Comparison of ENCODE assay signal across 19 cellular contexts in genomic region chr21:44969066-44969649, GRCh38. TPM values are rescaled to one million over a fixed set of nuclear protein-coding genes. Genes with fewer than 3 reads are reported as not detected.
A peak's percentile ranks its signal among the peaks of the same experiment; 100 is the strongest.
DNase-seq lines count a peak whose midpoint lies in the region; ATAC-seq and TF ChIP-seq lines count a peak whose summit lies in the region.
"Had no signal": no experiment of that assay in that cellular context is flagged by ENCODE, and none has a peak within 500 bp of the region (broad histone marks: within the 10 kb centered on the region; RNA-seq: fewer than 3 reads in every experiment).

No MANE protein-coding gene starts in this region.

- no peaks in the 10 kb centered on the region for H3K9me3 ChIP-seq in SK-N-SH
- no peaks in the 10 kb centered on the region for H3K9me3 ChIP-seq in SK-N-MC (ENCODE audit: low read depth, low read length)
- H3K9me3 ChIP-seq in skeletal muscle tissue (ENCODE audit: control insufficient read depth in 3 of 3, low read length in 3 of 3) = no peaks in the 10 kb centered on the region

- H3K27me3 Mint-ChIP-seq in immature natural killer cell (ENCODE audit: low read depth in 3 of 3) = peaks cover 1 to 6% (median 6%) of the 10 kb centered on the region in 3 donors
- H3K27me3 Mint-ChIP-seq: CD8-positive, alpha-beta memory T cell; memory B cell had no signal

- no peak for DNase-seq in SK-N-SH
- no peak for DNase-seq in SK-N-MC (ENCODE audit: low read depth, low spot score)
- no peak for DNase-seq in immature natural killer cell
- no peak for DNase-seq in NCI-H187 (lab: John Stamatoyannopoulos, UW)
- DNase-seq in medulla oblongata (ENCODE audit: extremely low spot score) = no peak
- DNase-seq in SW 1271 (lab: John Stamatoyannopoulos, UW) = no peak
- DNase-seq: aorta, KG1, NCI-H146, NCI-H526 treated with DMSO at 0.1 percent for 48 hours, posterior cingulate gyrus had no signal

- 92% methylated on average over 15 of the region's 18 CpGs for WGBS in SK-N-SH (ENCODE audit: low lambda C conversion rate)

- H3K36me3 Mint-ChIP-seq in immature natural killer cell = peaks cover 4 to 13% (median 8%) of the 10 kb centered on the region in 3 donors

- no peak for TF ChIP-seq EP300 in SK-N-SH (IDR thresholded peaks at IDR 0.05; ENCODE audit: borderline replicate concordance in 1 of 2, low read depth in 1 of 2, low read length in 1 of 2)

- H3K4me3 ChIP-seq in SK-N-SH (ENCODE audit: low read depth in 2 of 2, low read length in 1 of 2) (no peak overlapping the region), SK-N-MC (no peak overlapping the region), skeletal muscle tissue (ENCODE audit: low read length in 3 of 3) (no peak overlapping the region)

- H3K4me1 ChIP-seq in SK-N-SH (ENCODE audit: control insufficient read depth in 1 of 2, insufficient read depth in 2 of 2, low read depth in 1 of 2, low read length in 1 of 2) = peaks cover 19 to 20% of the 10 kb centered on the region in 2 experiments; a peak in 3 of 4 replicates
- peaks cover 18 to 37% (median 32%) of the 10 kb centered on the region in 3 donors for H3K4me1 ChIP-seq in skeletal muscle tissue (ENCODE audit: control insufficient read depth in 3 of 3, insufficient read depth in 3 of 3, low read length in 3 of 3)

- peak overlapping the region; percentile 81 to 86 (median 83) for H3K4me3 Mint-ChIP-seq in immature natural killer cell
- H3K4me3 Mint-ChIP-seq: activated T-helper 1 cell treated with anti-CD3 and anti-CD28 coated beads, Interleukin-12 subunit alpha, Interleukin-12 subunit beta, Interleukin-2, Interleukin-4 antibody, amounts not matched to agents 30 ng/mL and 10 ng/mL and 1 ng/mL, durations not matched to agents 14 hours and 24 hours and 36 hours; memory B cell; T-helper 1 cell treated with Interleukin-12 subunit alpha and Interleukin-12 subunit beta and Interleukin-4 antibody, amounts not matched to agents 30 μg/mL and 1 μg/mL, for 36 hours had no signal

- peak overlapping the region; percentile 23; the same call in 1 of the 2 replicates for H3K4me2 ChIP-seq in SK-N-SH

- H3K27me3 ChIP-seq in SK-N-SH (ENCODE audit: insufficient read depth) (no peaks in the 10 kb centered on the region), skeletal muscle tissue (ENCODE audit: control insufficient read depth in 3 of 3, insufficient read depth in 3 of 3, low read length in 3 of 3) (no peaks in the 10 kb centered on the region)

- H3K27ac ChIP-seq in SK-N-SH (ENCODE audit: low read depth in 2 of 2, low read length in 1 of 2) = peak overlapping the region in 1 of 2 experiments; percentile 44; a peak in 2 of 4 replicates
- H3K27ac ChIP-seq in SK-N-MC = peak overlapping the region; percentile 75
- H3K27ac ChIP-seq in skeletal muscle tissue (ENCODE audit: low read depth, low read length) = peak overlapping the region; percentile 23
- H3K27ac ChIP-seq: 22Rv1 had no signal

- CTCF ChIA-PET in SK-N-SH (lab: Yijun Ruan, JAX) = interaction anchor here (1.4 to 1.5 kb wide), 2 partner anchors 16 to 171 kb away, joined by 4 read pairs; no protein-coding TSS in a partner anchor

- no peak for ATAC-seq in SK-N-SH treated with all-trans-retinoic acid at 6 μM for 48 hours
- ATAC-seq: HCT116 had no signal

- H3K36me3 ChIP-seq in SK-N-SH (replicated peaks in 1 of 2; ENCODE audit: control insufficient read depth in 1 of 2, insufficient read depth in 2 of 2, low read length in 1 of 2) = peaks cover 10 to 25% of the 10 kb centered on the region in 2 experiments
- peaks cover 56% of the 10 kb centered on the region for H3K36me3 ChIP-seq in SK-N-MC (ENCODE audit: insufficient read depth, low read length)
- H3K36me3 ChIP-seq in skeletal muscle tissue (ENCODE audit: control insufficient read depth in 3 of 3, insufficient read depth in 3 of 3, low read length in 3 of 3) = peaks cover 0 to 12% (median 8%) of the 10 kb centered on the region in 3 donors

- no peak overlapping the region for H3K9ac ChIP-seq in SK-N-SH
- H3K9ac ChIP-seq in SK-N-MC (ENCODE audit: insufficient read length) = no peak overlapping the region
- no peak overlapping the region for H3K9ac ChIP-seq in skeletal muscle tissue (ENCODE audit: low read depth in 1 of 3, low read length in 3 of 3)

- no peaks in the 10 kb centered on the region for H3F3A ChIP-seq in SK-N-SH (replicated peaks; ENCODE audit: insufficient read depth)

- no peak for TF ChIP-seq RAD21 in SK-N-SH (IDR thresholded peaks at IDR 0.05; ENCODE audit: low read length)

- no peaks in the 10 kb centered on the region for H3K9me3 Mint-ChIP-seq in immature natural killer cell
- H3K9me3 Mint-ChIP-seq: activated T-helper 1 cell treated with anti-CD3 and anti-CD28 coated beads, Interleukin-12 subunit alpha, Interleukin-12 subunit beta, Interleukin-2, Interleukin-4 antibody, amounts not matched to agents 30 ng/mL and 10 ng/mL and 1 ng/mL, durations not matched to agents 14 hours and 24 hours and 36 hours; CD8-positive, alpha-beta memory T cell; memory B cell; T-helper 1 cell treated with Interleukin-12 subunit alpha and Interleukin-12 subunit beta and Interleukin-4 antibody, amounts not matched to agents 30 μg/mL and 1 μg/mL, for 36 hours had no signal

- peaks cover 65% of the 10 kb centered on the region in 2 donors for H3K4me1 Mint-ChIP-seq in immature natural killer cell

- H3K27ac Mint-ChIP-seq in immature natural killer cell = peak overlapping the region; percentile 78 to 94 (median 91)
- H3K27ac Mint-ChIP-seq: activated T-helper 1 cell treated with anti-CD3 and anti-CD28 coated beads, Interleukin-12 subunit alpha, Interleukin-12 subunit beta, Interleukin-2, Interleukin-4 antibody, amounts not matched to agents 30 ng/mL and 10 ng/mL and 1 ng/mL, durations not matched to agents 14 hours and 24 hours and 36 hours; memory B cell; T-helper 1 cell treated with Interleukin-12 subunit alpha and Interleukin-12 subunit beta and Interleukin-4 antibody, amounts not matched to agents 30 μg/mL and 1 μg/mL, for 36 hours had no signal

- no peaks in the 10 kb centered on the region for H4K20me1 ChIP-seq in SK-N-SH (ENCODE audit: insufficient read depth)

- H3K79me2 ChIP-seq in SK-N-SH (ENCODE audit: insufficient read depth) = peaks cover 23% of the 10 kb centered on the region; the same call in 1 of the 2 replicates

- no peak overlapping the region for H2AFZ ChIP-seq in SK-N-SH (ENCODE audit: low read depth)

- TF ChIP-seq CTCF in SK-N-SH (IDR thresholded peaks at IDR 0.05) = no peak

- POLR2A ChIA-PET in SK-N-SH (lab: Yijun Ruan, JAX) = no interaction called here

- no peaks in the 10 kb centered on the region for H3K9me2 ChIP-seq in SK-N-SH

TF ChIP-seq in SK-N-SH, 30 proteins besides CTCF, POLR2A, EP300 and RAD21 (continues in another document):
- TF ChIP-seq NRF1 (IDR thresholded peaks at IDR 0.05; ENCODE audit: low read depth, low read length) (no peak), TEAD4 (IDR thresholded peaks at IDR 0.05; ENCODE audit: borderline replicate concordance, insufficient read depth) (no peak), ZBTB33 (IDR thresholded peaks at IDR 0.05; ENCODE audit: borderline replicate concordance, low read depth) (no peak), GATA2 (CRISPR knock-in tag; IDR thresholded peaks at IDR 0.05) (no peak), GABPA (IDR thresholded peaks at IDR 0.05; ENCODE audit: low read depth) (no peak), FOXM1 (IDR thresholded peaks at IDR 0.05; ENCODE audit: low read depth) (no peak)

TF ChIP-seq in SK-N-SH treated with all-trans-retinoic acid at 6 μM for 48 hours, 23 proteins besides CTCF, POLR2A, EP300 and RAD21 (continues in another document):
- no peak for TF ChIP-seq OSR1 (CRISPR knock-in tag; IDR thresholded peaks at IDR 0.05)
- TF ChIP-seq GLIS3 (CRISPR knock-in tag; IDR thresholded peaks at IDR 0.05) = no peak
- no peak for TF ChIP-seq CSRNP3 (CRISPR knock-in tag; IDR thresholded peaks at IDR 0.05)
- no peak for TF ChIP-seq ZNF70 (CRISPR knock-in tag; IDR thresholded peaks at IDR 0.05)
- TF ChIP-seq TOX (CRISPR knock-in tag; IDR thresholded peaks at IDR 0.05; ENCODE audit: borderline replicate concordance) = no peak
- TF ChIP-seq BACH2 (CRISPR knock-in tag; IDR thresholded peaks at IDR 0.05; ENCODE audit: borderline replicate concordance) = no peak
- no peak for TF ChIP-seq ZNF8 (CRISPR knock-in tag; IDR thresholded peaks at IDR 0.05)
- TF ChIP-seq ARNTL (CRISPR knock-in tag; IDR thresholded peaks at IDR 0.05; ENCODE audit: borderline replicate concordance, low read depth) = no peak
- no peak for TF ChIP-seq ZNF565 (CRISPR knock-in tag; conservative IDR thresholded peaks at IDR 0.05; ENCODE audit: low read depth)
- no peak for TF ChIP-seq ZFP3 (CRISPR knock-in tag; IDR thresholded peaks at IDR 0.05)

RNA-seq across cellular contexts. Expression of gene SLX9, which starts 29.3 kb away (rescaled TPM):
- polyA plus RNA-seq in SK-N-SH (2012; rRNA removed) = 27.1 and 42.9 TPM in 2 replicates
- 26.2 and 31.9 TPM in 2 replicates for polyA plus RNA-seq in SK-N-SH (2012; cell fraction: cytosol; rRNA removed)
- polyA plus RNA-seq in SK-N-SH (2012; cell fraction: nucleus; rRNA removed) = 27.3 and 39.5 TPM in 2 replicates
- polyA plus RNA-seq in immature natural killer cell = 10 to 100 TPM in 2 of 3 donors, 1 to 10 TPM in 1; 7.1 to 12.4 (median 11.3) TPM
- total RNA-seq in skeletal muscle tissue = 10.4 TPM

RNA-seq across cellular contexts. Expression of gene ITGB2, which starts 48.5 kb away (rescaled TPM):
- polyA plus RNA-seq in SK-N-SH (2012; rRNA removed) = 0.67 and 0.77 TPM in 2 replicates
- polyA plus RNA-seq in SK-N-SH (2012; cell fraction: cytosol; rRNA removed) = 0.32 and 0.75 TPM in 2 replicates
- polyA plus RNA-seq in SK-N-SH (2012; cell fraction: nucleus; rRNA removed) = 2.0 TPM in 2 replicates
- polyA plus RNA-seq in immature natural killer cell = 1,000 to 10,000 TPM; 1,416 to 2,161 (median 1,452) TPM
- total RNA-seq in skeletal muscle tissue = 19.8 TPM

Comparison
In these comparisons a context has a peak if more than half of its experiments do, and no peak if none do; other contexts are left out.
1. RNA of gene ITGB2, which starts 48.5 kb away (polyA plus RNA-seq): 1,416 to 2,161 TPM in immature natural killer cell; 0.32 to 2.0 TPM in SK-N-SH; every median in the first group is over 100 times any median in the second.